In the genomic region with DNA sequence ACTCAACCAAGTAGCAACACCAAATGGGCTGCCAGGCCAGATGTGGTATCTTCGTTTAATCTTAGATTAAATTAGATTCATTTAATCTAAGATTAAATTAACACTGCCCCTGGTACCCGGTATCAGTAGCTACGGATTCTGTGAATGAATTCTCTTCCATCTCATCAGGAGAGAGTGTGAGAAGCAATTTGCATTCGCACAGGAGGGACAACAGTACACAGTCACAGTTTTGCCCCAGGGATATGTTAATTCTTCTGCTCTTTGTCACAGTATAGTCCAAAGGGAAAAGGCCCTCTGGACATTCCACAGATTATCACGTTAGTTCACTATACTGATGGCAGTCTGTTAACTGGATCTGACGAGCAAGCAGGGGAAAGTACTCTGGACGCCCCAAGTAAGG, we compare ENCODE assay signal across 34 cellular contexts. TPM values are rescaled to one million over a fixed set of nuclear protein-coding genes. Genes with fewer than 3 reads are reported as not detected.
"Had no signal": no experiment of that assay in that cellular context is flagged by ENCODE, and none has a peak within 500 bp of the region (broad histone marks: within the 10 kb centered on the region; RNA-seq: fewer than 3 reads in every experiment).

No MANE protein-coding gene starts in this region.

- H3K27ac Mint-ChIP-seq: endodermal cell; immature natural killer cell; memory B cell; mesothelial cell of epicardium; naive B cell; natural killer cell treated with Interleukin-12 subunit alpha and Interleukin-12 subunit beta and Interleukin-15 and Interleukin-18, amount 100 ng/mL, for 72 hours; stimulated activated naive CD8-positive, alpha-beta T cell treated with anti-CD3 and anti-CD28 coated beads, Interleukin-15, amount 100 ng/mL, for 72 hours had no signal

- H3K27me3 ChIP-seq: right atrium auricular region, suprapubic skin, vagina had no signal

- DNase-seq: dorsolateral prefrontal cortex; effector CD4-positive, alpha-beta T cell; endodermal cell; foreskin keratinocyte; glutamatergic neuron; hypothalamus; immature natural killer cell; left ventricle myocardium superior; lower lobe of right lung; mucosa of descending colon; naive B cell; stimulated activated CD4-positive, alpha-beta T cell treated with anti-CD3 and anti-CD28 coated beads, Interleukin-12 subunit alpha, Interleukin-12 subunit beta, amount 100 ng/mL, for 4 hours; stimulated activated CD4-positive, alpha-beta T cell treated with anti-CD3 and anti-CD28 coated beads, Interleukin-1b, Interleukin-23, amount 100 ng/mL, for 48 hours; stimulated activated CD4-positive, alpha-beta T cell treated with anti-CD3 and anti-CD28 coated beads, Interleukin-4, amount 100 ng/mL, for 1 hour; stimulated activated CD8-positive, alpha-beta memory T cell treated with anti-CD3 and anti-CD28 coated beads, Interleukin-4, amount 100 ng/mL, for 48 hours; stimulated activated naive CD4-positive, alpha-beta T cell; stimulated activated naive CD8-positive, alpha-beta T cell treated with anti-CD3 and anti-CD28 coated beads, Interleukin-15, amount 100 ng/mL, for 72 hours; transverse colon had no signal

- H3K9ac ChIP-seq: parathyroid adenoma had no signal

- H2AFZ ChIP-seq: parathyroid adenoma had no signal

- H3K36me3 Mint-ChIP-seq: memory B cell, mesothelial cell of epicardium, naive B cell had no signal

- H3K4me2 ChIP-seq: smooth muscle cell had no signal

- H3K4me3 ChIP-seq: dorsolateral prefrontal cortex, esophagus muscularis mucosa, gastroesophageal sphincter, lower lobe of right lung, mucosa of descending colon, prostate gland, right atrium auricular region, smooth muscle cell, suprapubic skin, transverse colon, vagina had no signal

- H3K9me3 Mint-ChIP-seq: endodermal cell; natural killer cell treated with Interleukin-12 subunit alpha and Interleukin-12 subunit beta and Interleukin-15 and Interleukin-18, amount 100 ng/mL, for 72 hours had no signal

- H3K79me2 ChIP-seq: parathyroid adenoma had no signal

- H3K4me1 ChIP-seq: esophagus muscularis mucosa, foreskin keratinocyte, gastroesophageal sphincter, lower lobe of right lung, parathyroid adenoma, prostate gland, right atrium auricular region, suprapubic skin, transverse colon, vagina had no signal

- H3K9me3 ChIP-seq: lower lobe of right lung, mucosa of descending colon, prostate gland, right atrium auricular region, suprapubic skin, transverse colon, vagina had no signal

- H3K27ac ChIP-seq: dorsolateral prefrontal cortex, epithelial cell of prostate, esophagus muscularis mucosa, foreskin keratinocyte, gastroesophageal sphincter, lower lobe of right lung, parathyroid adenoma, prostate gland, right atrium auricular region, suprapubic skin, transverse colon, vagina had no signal

- H3K36me3 ChIP-seq: esophagus muscularis mucosa, gastroesophageal sphincter, lower lobe of right lung, prostate gland, right atrium auricular region, suprapubic skin, transverse colon, vagina had no signal

- H3K4me1 Mint-ChIP-seq: endodermal cell; immature natural killer cell; memory B cell; mesothelial cell of epicardium; naive B cell; stimulated activated naive CD8-positive, alpha-beta T cell treated with anti-CD3 and anti-CD28 coated beads, Interleukin-15, amount 100 ng/mL, for 72 hours had no signal

- H3K4me3 Mint-ChIP-seq: endodermal cell; immature natural killer cell; memory B cell; mesothelial cell of epicardium; naive B cell; natural killer cell treated with Interleukin-12 subunit alpha and Interleukin-12 subunit beta and Interleukin-15 and Interleukin-18, amount 100 ng/mL, for 72 hours; neural crest cell; stimulated activated naive CD8-positive, alpha-beta T cell treated with anti-CD3 and anti-CD28 coated beads, Interleukin-15, amount 100 ng/mL, for 72 hours had no signal

RNA-seq across cellular contexts. Expression of gene ASCL2, which starts 22.9 kb away (rescaled TPM):
- total RNA-seq: endodermal cell, fibroblast of lung, osteoblast, smooth muscle cell had no signal
- polyA plus RNA-seq: fibroblast of lung had no signal

RNA-seq across cellular contexts. Expression of gene C11orf21, which starts 54.2 kb away (rescaled TPM):
- total RNA-seq: foreskin keratinocyte, neural crest cell, smooth muscle cell had no signal
- polyA plus RNA-seq: fibroblast of lung, foreskin keratinocyte, keratinocyte, smooth muscle cell had no signal

RNA-seq across cellular contexts. Expression of gene TSPAN32, which starts 54.3 kb away (rescaled TPM):
- total RNA-seq: endodermal cell, foreskin keratinocyte, neural crest cell, prostate gland, smooth muscle cell had no signal
- polyA plus RNA-seq: fibroblast of lung, foreskin keratinocyte, keratinocyte, smooth muscle cell had no signal
